Comparison of ENCODE assay signal across 5 cellular contexts in genomic region chr4:73597183-73597582, GRCh38. TPM values are rescaled to one million over a fixed set of nuclear protein-coding genes. Genes with fewer than 3 reads are reported as not detected.
"Had no signal": no experiment of that assay in that cellular context is flagged by ENCODE, and none has a peak within 500 bp of the region (broad histone marks: within the 10 kb centered on the region; RNA-seq: fewer than 3 reads in every experiment).

No MANE protein-coding gene starts in this region.

RNA-seq across cellular contexts. Expression of gene RASSF6, which starts 23.1 kb away (rescaled TPM):
- total RNA-seq: naive thymus-derived CD8-positive, alpha-beta T cell; neural crest cell; osteoblast; right cardiac atrium; sciatic nerve had no signal
